In genomic region chr5:43647789-43648188, GRCh38 we compare ENCODE assay signal across 21 cellular contexts. TPM values are rescaled to one million over a fixed set of nuclear protein-coding genes. Genes with fewer than 3 reads are reported as not detected.
DNase-seq lines count a peak whose midpoint lies in the region; ATAC-seq and TF ChIP-seq lines count a peak whose summit lies in the region.
"Had no signal": no experiment of that assay in that cellular context is flagged by ENCODE, and none has a peak within 500 bp of the region (broad histone marks: within the 10 kb centered on the region; RNA-seq: fewer than 3 reads in every experiment).

No MANE protein-coding gene starts in this region.

- no peaks in the 10 kb centered on the region for H3K27me3 Mint-ChIP-seq in osteocyte (ENCODE audit: unreplicated experiment)

- DNase-seq in left ventricle myocardium inferior, result no peak
- DNase-seq in right atrium auricular region (ENCODE audit: low spot score), result no peak
- no peak for DNase-seq in adipocyte (ENCODE audit: low read depth)
- no peak for DNase-seq in osteocyte (ENCODE audit: extremely low spot score, unreplicated experiment)
- no peak for DNase-seq in CD1c-positive myeloid dendritic cell (ENCODE audit: extremely low spot score)
- DNase-seq in Right ventricle myocardium inferior (ENCODE audit: missing footprints), result no peak
- DNase-seq in lower lobe of right lung, result no peak
- DNase-seq: ACHN; AML-193; BE2C; CD8-positive, alpha-beta T cell; DMS 273 treated with DMSO at 0.1 percent for 48 hours; DMS79; GDM1; GOT3 had no signal

- intact Hi-C loops in left ventricle myocardium inferior (cut with micrococcal nuclease) (no loop called here), Right ventricle myocardium inferior (cut with DNase I) (no loop called here), lower lobe of right lung (cut with DNase I) (no loop called here)

- H3K36me3 Mint-ChIP-seq in osteocyte (ENCODE audit: unreplicated experiment), result peaks cover 32% of the 10 kb centered on the region

- H3K27ac Mint-ChIP-seq in osteocyte (ENCODE audit: unreplicated experiment), result peak overlapping the region; percentile 69
- H3K27ac Mint-ChIP-seq: CD14-positive monocyte; CD8-positive, alpha-beta T cell had no signal

- H3K4me1 Mint-ChIP-seq in osteocyte (ENCODE audit: unreplicated experiment), result peaks cover 55% of the 10 kb centered on the region
- H3K4me1 Mint-ChIP-seq: CD14-positive monocyte had no signal

- no peak overlapping the region for H3K4me3 Mint-ChIP-seq in osteocyte (ENCODE audit: unreplicated experiment)
- H3K4me3 Mint-ChIP-seq: CD14-positive monocyte; CD8-positive, alpha-beta T cell had no signal

- peaks cover 81% of the 10 kb centered on the region for H3K36me3 ChIP-seq in left ventricle myocardium inferior
- peaks cover 67% of the 10 kb centered on the region for H3K36me3 ChIP-seq in right atrium auricular region
- peaks cover 34% of the 10 kb centered on the region for H3K36me3 ChIP-seq in adipocyte (ENCODE audit: control insufficient read depth, insufficient read depth, low read length, severe bottlenecking)
- peaks cover 80% of the 10 kb centered on the region for H3K36me3 ChIP-seq in lower lobe of right lung

- H3K4me1 ChIP-seq in left ventricle myocardium inferior, result peaks cover 54% of the 10 kb centered on the region
- H3K4me1 ChIP-seq in right atrium auricular region, result peaks cover 0 to 9% of the 10 kb centered on the region in 2 donors
- peaks cover 43% of the 10 kb centered on the region for H3K4me1 ChIP-seq in adipocyte (ENCODE audit: control insufficient read depth, insufficient read depth, low read length)
- no peaks in the 10 kb centered on the region for H3K4me1 ChIP-seq in lower lobe of right lung
- H3K4me1 ChIP-seq: BE2C; BLaER1 treated with 17β-estradiol and CSF1 and Interleukin-3, amounts not matched to agents 10 nM and 100 nM had no signal

- no peaks in the 10 kb centered on the region for H3K27me3 ChIP-seq in left ventricle myocardium inferior (ENCODE audit: low read depth)
- no peaks in the 10 kb centered on the region for H3K27me3 ChIP-seq in right atrium auricular region
- H3K27me3 ChIP-seq in adipocyte (replicated peaks; ENCODE audit: control insufficient read depth, insufficient read depth, low read length), result no peaks in the 10 kb centered on the region
- no peaks in the 10 kb centered on the region for H3K27me3 ChIP-seq in lower lobe of right lung (ENCODE audit: low read depth)
- H3K27me3 ChIP-seq: BE2C; BLaER1 treated with 17β-estradiol and CSF1 and Interleukin-3, amounts not matched to agents 10 nM and 100 nM had no signal

- H3K4me3 ChIP-seq in left ventricle myocardium inferior (no peak overlapping the region), right atrium auricular region (no peak overlapping the region), adipocyte (ENCODE audit: low read length) (no peak overlapping the region), lower lobe of right lung (no peak overlapping the region)
- H3K4me3 ChIP-seq: BLaER1 treated with 17β-estradiol and CSF1 and Interleukin-3, amounts not matched to agents 10 nM and 100 nM; GM12878; HAP-1 had no signal

- no peaks in the 10 kb centered on the region for H3K9me3 Mint-ChIP-seq in osteocyte (ENCODE audit: unreplicated experiment)
- H3K9me3 Mint-ChIP-seq: CD14-positive monocyte; CD8-positive, alpha-beta T cell had no signal

- H3K9ac ChIP-seq in adipocyte (ENCODE audit: low read length), result peak overlapping the region; percentile 66
- H3K9ac ChIP-seq: BLaER1 treated with 17β-estradiol and CSF1 and Interleukin-3, amounts not matched to agents 10 nM and 100 nM had no signal

- ATAC-seq in GM21619 (IDR thresholded peaks at IDR 0.05; ENCODE audit: unreplicated experiment) (no peak), Right ventricle myocardium inferior (no peak), lower lobe of right lung (no peak)
- ATAC-seq: CD8-positive, alpha-beta T cell; GM12878 had no signal

- peak overlapping the region; percentile 64 for H3K27ac ChIP-seq in left ventricle myocardium inferior (replicated peaks)
- no peak overlapping the region for H3K27ac ChIP-seq in right atrium auricular region
- H3K27ac ChIP-seq in lower lobe of right lung, result no peak overlapping the region
- H3K27ac ChIP-seq: 22Rv1; BLaER1 treated with 17β-estradiol and CSF1 and Interleukin-3, amounts not matched to agents 10 nM and 100 nM had no signal

- TF ChIP-seq CTCF in left ventricle myocardium inferior (IDR thresholded peaks at IDR 0.05; ENCODE audit: borderline replicate concordance) (no peak), right atrium auricular region (IDR thresholded peaks at IDR 0.05) (no peak), osteocyte (IDR thresholded peaks at IDR 0.05) (no peak), lower lobe of right lung (IDR thresholded peaks at IDR 0.05) (no peak)

- H3K9me3 ChIP-seq in left ventricle myocardium inferior (replicated peaks), result no peaks in the 10 kb centered on the region
- H3K9me3 ChIP-seq in right atrium auricular region, result no peaks in the 10 kb centered on the region
- H3K9me3 ChIP-seq in adipocyte (ENCODE audit: control insufficient read depth, low read length), result no peaks in the 10 kb centered on the region
- H3K9me3 ChIP-seq in lower lobe of right lung, result no peaks in the 10 kb centered on the region
- H3K9me3 ChIP-seq: BE2C; BLaER1 treated with 17β-estradiol and CSF1 and Interleukin-3, amounts not matched to agents 10 nM and 100 nM; HAP-1 had no signal

RNA-seq across cellular contexts. Expression of gene NNT, which starts 44.8 kb away (rescaled TPM):
- 656 TPM for total RNA-seq in left ventricle myocardium inferior
- 100 to 1,000 TPM; 109 to 328 TPM for total RNA-seq in right atrium auricular region
- total RNA-seq in osteocyte, result 107 and 108 TPM in 2 replicates
- total RNA-seq in Right ventricle myocardium inferior, result 563 TPM
- 70.9 TPM for total RNA-seq in lower lobe of right lung
